9 cellular contexts compared by ENCODE assay signal in the genomic region with DNA sequence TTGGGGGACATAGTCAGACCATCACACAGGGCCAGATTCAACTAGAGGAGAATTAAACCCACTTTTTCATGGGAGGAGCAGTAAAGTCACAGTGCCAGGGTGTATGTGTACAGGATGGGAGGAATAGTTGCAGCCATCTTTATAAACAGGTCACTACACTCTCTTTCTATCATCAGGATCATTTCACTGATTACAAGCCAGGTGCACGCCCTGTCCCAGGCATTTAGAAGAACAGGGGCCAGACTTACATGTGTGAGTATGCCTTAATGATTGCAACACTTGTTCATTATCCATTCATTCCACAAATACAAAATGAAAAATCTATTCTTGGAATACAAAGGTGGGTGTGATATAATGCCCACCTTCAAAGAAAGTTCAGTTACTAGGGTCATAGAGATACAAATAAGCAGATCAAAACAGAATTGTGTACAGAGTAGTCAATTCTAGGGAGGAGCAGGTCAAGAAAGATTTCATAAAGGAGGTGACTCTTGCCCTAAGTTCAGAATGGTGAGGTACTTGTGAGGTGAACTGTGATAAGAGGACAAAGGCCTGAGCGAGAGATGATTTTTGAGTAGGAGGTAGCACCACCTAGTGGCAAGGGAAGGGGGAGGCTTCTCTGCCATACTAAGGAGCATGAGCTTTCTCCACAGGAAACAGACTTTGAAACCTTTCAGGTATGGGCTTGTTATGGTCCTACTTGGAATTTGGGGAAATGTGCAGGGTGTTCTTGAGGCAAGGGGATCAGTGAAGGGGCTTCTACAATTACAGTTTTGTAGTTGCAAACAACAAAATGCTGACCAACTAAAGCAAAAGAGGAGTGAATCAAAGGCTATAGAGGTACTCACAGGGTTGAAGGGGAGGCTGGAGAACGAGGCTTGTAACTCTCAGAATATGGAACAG.
DNase-seq lines count a peak whose midpoint lies in the region; ATAC-seq and TF ChIP-seq lines count a peak whose summit lies in the region.
"Had no signal": no experiment of that assay in that cellular context is flagged by ENCODE, and none has a peak within 500 bp of the region (broad histone marks: within the 10 kb centered on the region; RNA-seq: fewer than 3 reads in every experiment).

No MANE protein-coding gene starts in this region.

- BruUV-seq in OCI-LY7 (replicated peaks; lab: Mats Ljungman, UMichigan) = no TSS peak

- H3K9me2 ChIP-seq in OCI-LY7 (ENCODE audit: insufficient read depth, low read length) = no peaks in the 10 kb centered on the region
- no peaks in the 10 kb centered on the region for H3K9me2 ChIP-seq in hepatocyte (replicated peaks; ENCODE audit: insufficient read depth)

- H3K4me3 ChIP-seq in OCI-LY7 (ENCODE audit: low read depth, low read length, poor library complexity, severe bottlenecking) (no peak overlapping the region), adrenal gland (no peak overlapping the region), hepatocyte (no peak overlapping the region), smooth muscle cell (no peak overlapping the region)

- H3K27me3 ChIP-seq in adrenal gland = no peaks in the 10 kb centered on the region
- no peaks in the 10 kb centered on the region for H3K27me3 ChIP-seq in hepatocyte
- H3K27me3 ChIP-seq in smooth muscle cell (ENCODE audit: low read depth) = no peaks in the 10 kb centered on the region

- POLR2A ChIA-PET in OCI-LY7 (lab: Charles Lee) = no interaction called here

- peak; percentile 95 for ATAC-seq in GM21447 (IDR thresholded peaks at IDR 0.05; ENCODE audit: unreplicated experiment)
- ATAC-seq in HG03565 (IDR thresholded peaks at IDR 0.05; ENCODE audit: unreplicated experiment) = peak; percentile 98

- CTCF ChIA-PET in OCI-LY7 (lab: Charles Lee; ENCODE audit: unreplicated experiment) = no interaction called here

- H2AFZ ChIP-seq in OCI-LY7 (ENCODE audit: low read length) = no peak overlapping the region
- no peak overlapping the region for H2AFZ ChIP-seq in hepatocyte
- peak overlapping the region; percentile 19 for H2AFZ ChIP-seq in smooth muscle cell (ENCODE audit: low read depth)

- WGBS in adrenal gland, 4 donors = 30 to 46% (median 41%) methylated on average over 3 of the region's 3 CpGs
- 60% methylated on average over 3 of the region's 3 CpGs for WGBS in hepatocyte (ENCODE audit: low lambda C conversion rate, missing lambda C conversion rate)
- WGBS in smooth muscle cell (ENCODE audit: low lambda C conversion rate) = 67% methylated on average over 3 of the region's 3 CpGs

- H3K36me3 ChIP-seq in OCI-LY7 (ENCODE audit: insufficient read depth, low read length) (no peaks in the 10 kb centered on the region), adrenal gland (replicated peaks in 1 of 2) (no peaks in the 10 kb centered on the region), hepatocyte (replicated peaks; ENCODE audit: insufficient read depth, low read depth) (no peaks in the 10 kb centered on the region), smooth muscle cell (ENCODE audit: low read depth) (no peaks in the 10 kb centered on the region)

- H3K4me2 ChIP-seq in OCI-LY7 (ENCODE audit: low read length) (no peak overlapping the region), hepatocyte (no peak overlapping the region), smooth muscle cell (no peak overlapping the region)

- TF ChIP-seq CTCF in OCI-LY7 (conservative IDR thresholded peaks at IDR 0.05; ENCODE audit: low read length) (peak; percentile 90), adrenal gland (IDR thresholded peaks at IDR 0.05) (peak; percentile 59 to 74 (median 65)), hepatocyte (IDR thresholded peaks at IDR 0.05; ENCODE audit: poor library complexity) (peak; percentile 83), smooth muscle cell (IDR thresholded peaks at IDR 0.05; ENCODE audit: borderline replicate concordance, insufficient read depth, poor library complexity, severe bottlenecking) (peak; percentile 89)

- intact Hi-C loops in OCI-LY7 (cut with micrococcal nuclease; ENCODE audit: unreplicated experiment) = no loop called here
- intact Hi-C loops in adrenal gland (cut with DNase I) = no loop called here

- H4K20me1 ChIP-seq in OCI-LY7 (ENCODE audit: insufficient read depth, low read length) (no peaks in the 10 kb centered on the region), hepatocyte (ENCODE audit: insufficient read depth, poor library complexity, severe bottlenecking) (no peaks in the 10 kb centered on the region), smooth muscle cell (ENCODE audit: low read depth) (no peaks in the 10 kb centered on the region)

- no peaks in the 10 kb centered on the region for H3K79me2 ChIP-seq in OCI-LY7 (ENCODE audit: insufficient read depth, low read depth, low read length)
- H3K79me2 ChIP-seq in hepatocyte = no peaks in the 10 kb centered on the region
- no peaks in the 10 kb centered on the region for H3K79me2 ChIP-seq in smooth muscle cell (ENCODE audit: low read depth)

- TF ChIP-seq POLR2A in adrenal gland (IDR thresholded peaks at IDR 0.05) = no peak

- H3K27ac ChIP-seq in OCI-LY7 (ENCODE audit: low read depth, low read length, poor library complexity, severe bottlenecking) (no peak overlapping the region), adrenal gland (no peak overlapping the region), hepatocyte (peak overlapping the region; percentile 0), smooth muscle cell (ENCODE audit: low read depth) (no peak overlapping the region)

- H3K4me1 ChIP-seq in OCI-LY7 (ENCODE audit: insufficient read depth, low read length, poor library complexity, severe bottlenecking) = no peaks in the 10 kb centered on the region
- no peaks in the 10 kb centered on the region for H3K4me1 ChIP-seq in adrenal gland (replicated peaks in 1 of 2)
- peaks cover 2% of the 10 kb centered on the region for H3K4me1 ChIP-seq in hepatocyte (ENCODE audit: insufficient read depth)
- no peaks in the 10 kb centered on the region for H3K4me1 ChIP-seq in smooth muscle cell (ENCODE audit: low read depth)

- no peaks in the 10 kb centered on the region for H3F3A ChIP-seq in smooth muscle cell (ENCODE audit: low read depth)

- no peak overlapping the region for H3K9ac ChIP-seq in smooth muscle cell (ENCODE audit: low read depth)

- H3K9me3 ChIP-seq in OCI-LY7 (ENCODE audit: low read length) (no peaks in the 10 kb centered on the region), adrenal gland (replicated peaks in 1 of 3) (no peaks in the 10 kb centered on the region), hepatocyte (ENCODE audit: low read depth) (no peaks in the 10 kb centered on the region), smooth muscle cell (replicated peaks; ENCODE audit: low read depth) (peaks cover 3% of the 10 kb centered on the region)

- DNase-seq in SIG-M5 treated with dmso at 0.1 percent for 504 hours (lab: John Stamatoyannopoulos, UW; ENCODE audit: unreplicated experiment) = peak; percentile 64
- no peak for DNase-seq in SIG-M5 (lab: John Stamatoyannopoulos, UW)
- peak; percentile 51 for DNase-seq in OCI-LY7 (ENCODE audit: low spot score)
- DNase-seq in adrenal gland = peak; percentile 28 to 62 (median 45)
- DNase-seq in hepatocyte (ENCODE audit: low spot score) = peak; percentile 80
- no peak for DNase-seq in smooth muscle cell (lab: John Stamatoyannopoulos, UW; ENCODE audit: unreplicated experiment)
- DNase-seq: left cardiac atrium had no signal

Comparison
In these comparisons a context has a peak if more than half of its experiments do, and no peak if none do; other contexts are left out.
1. DNase-seq: peak in SIG-M5 treated with dmso at 0.1 percent for 504 hours (single experiment), OCI-LY7 (single experiment), adrenal gland (7 of 7) and hepatocyte (single experiment); none in SIG-M5 (single experiment) and smooth muscle cell (single experiment).
2. Peak in every context shown above with its lines, with median percentiles within 50 percentile points of each other: CTCF ChIP-seq.